In genomic region chr1:82042306-82042705, GRCh38 we compare ENCODE assay signal across 28 cellular contexts.
"Had no signal": no experiment of that assay in that cellular context is flagged by ENCODE, and none has a peak within 500 bp of the region (broad histone marks: within the 10 kb centered on the region; RNA-seq: fewer than 3 reads in every experiment).

No MANE protein-coding gene starts in this region.

- H3K36me3 Mint-ChIP-seq: memory B cell; stimulated activated effector memory CD8-positive, alpha-beta T cell treated with anti-CD3 and anti-CD28 coated beads, Interleukin-12 subunit alpha, Interleukin-12 subunit beta, amount 100 ng/mL, for 72 hours had no signal

- H3K27me3 ChIP-seq: esophagus squamous epithelium, right lobe of liver, testis, tibial artery, upper lobe of left lung had no signal

- H3K4me1 Mint-ChIP-seq: immature natural killer cell; memory B cell; natural killer cell; stimulated activated effector memory CD8-positive, alpha-beta T cell treated with anti-CD3 and anti-CD28 coated beads, Interleukin-12 subunit alpha, Interleukin-12 subunit beta, amount 100 ng/mL, for 72 hours had no signal

- H3K27ac Mint-ChIP-seq: effector memory CD8-positive, alpha-beta T cell; immature natural killer cell; memory B cell; natural killer cell; progenitor cell of endocrine pancreas; stimulated activated effector memory CD8-positive, alpha-beta T cell treated with anti-CD3 and anti-CD28 coated beads, Interleukin-12 subunit alpha, Interleukin-12 subunit beta, amount 100 ng/mL, for 72 hours had no signal

- DNase-seq: cortex of kidney; effector memory CD8-positive, alpha-beta T cell; erythroblast; esophagus squamous epithelium; foreskin melanocyte; glutamatergic neuron; heart right ventricle; hypothalamus; immature natural killer cell; islet precursor cell; kidney glomerular epithelial cell; natural killer cell; right lobe of liver; small intestine; stimulated activated CD4-positive, alpha-beta T cell treated with anti-CD3 and anti-CD28 coated beads, Interleukin-12 subunit alpha, Interleukin-12 subunit beta, amount 100 ng/mL, for 4 hours; stimulated activated CD4-positive, alpha-beta T cell treated with anti-CD3 and anti-CD28 coated beads, Interleukin-1b, Interleukin-23, amount 100 ng/mL, for 48 hours; stimulated activated CD4-positive, alpha-beta T cell treated with anti-CD3 and anti-CD28 coated beads, Interleukin-4, amount 100 ng/mL, for 1 hour; stimulated activated naive CD8-positive, alpha-beta T cell treated with anti-CD3 and anti-CD28 coated beads, Interleukin-15, Interleukin-2, amounts not matched to agents 100 U/mL and 50 U/mL, for 24 hours; substantia nigra; testis; tibial artery; upper lobe of left lung had no signal

- H3K9me3 ChIP-seq: esophagus squamous epithelium, heart right ventricle, right lobe of liver, testis, tibial artery, upper lobe of left lung had no signal

- H3K36me3 ChIP-seq: esophagus squamous epithelium, heart right ventricle, right lobe of liver, tibial artery, upper lobe of left lung had no signal

- H3K9me3 Mint-ChIP-seq: memory B cell, neural crest cell had no signal

- H2AFZ ChIP-seq: parathyroid adenoma had no signal

- H3K4me3 Mint-ChIP-seq: effector memory CD8-positive, alpha-beta T cell; immature natural killer cell; memory B cell; natural killer cell; neural crest cell; stimulated activated effector memory CD8-positive, alpha-beta T cell treated with anti-CD3 and anti-CD28 coated beads, Interleukin-12 subunit alpha, Interleukin-12 subunit beta, amount 100 ng/mL, for 72 hours had no signal

- H3K9ac ChIP-seq: parathyroid adenoma had no signal

- H3K4me3 ChIP-seq: esophagus squamous epithelium, heart right ventricle, lung, right lobe of liver, testis, tibial artery, upper lobe of left lung had no signal

- H3K27ac ChIP-seq: esophagus squamous epithelium, heart right ventricle, parathyroid adenoma, right lobe of liver, testis, tibial artery, upper lobe of left lung had no signal

- H3K79me2 ChIP-seq: parathyroid adenoma had no signal

- H3K4me1 ChIP-seq: esophagus squamous epithelium, heart right ventricle, parathyroid adenoma, right lobe of liver, testis, tibial artery, upper lobe of left lung had no signal

- ATAC-seq: effector memory CD8-positive, alpha-beta T cell; heart right ventricle; natural killer cell; right lobe of liver; stimulated activated effector memory CD8-positive, alpha-beta T cell treated with anti-CD3 and anti-CD28 coated beads, Interleukin-12 subunit alpha, Interleukin-12 subunit beta, amount 100 ng/mL, for 72 hours; stimulated activated naive CD8-positive, alpha-beta T cell treated with anti-CD3 and anti-CD28 coated beads, Interleukin-15, Interleukin-2, amounts not matched to agents 100 U/mL and 50 U/mL, for 24 hours had no signal

- H3K27me3 Mint-ChIP-seq: effector memory CD8-positive, alpha-beta T cell had no signal
